In the genomic region with DNA sequence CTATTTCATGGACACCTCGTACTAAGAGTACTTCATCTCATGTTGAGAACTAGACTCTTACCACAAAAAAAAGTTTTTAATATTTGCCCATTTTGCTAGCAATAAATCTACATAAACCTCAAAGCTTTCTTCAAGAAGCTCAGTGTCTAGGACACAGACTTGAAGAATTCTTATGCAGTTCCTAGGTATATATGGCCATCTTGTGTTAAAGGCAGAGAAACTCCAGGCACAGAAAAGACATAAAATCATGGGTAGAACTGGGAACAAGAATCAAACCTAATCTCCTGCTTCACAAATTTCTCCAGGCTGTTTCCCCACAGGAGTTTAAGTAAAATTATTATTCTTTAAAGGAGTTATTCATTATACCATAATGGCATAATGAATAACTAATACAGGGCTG, we compare ENCODE assay signal across 14 cellular contexts. TPM values are rescaled to one million over a fixed set of nuclear protein-coding genes. Genes with fewer than 3 reads are reported as not detected.
DNase-seq lines count a peak whose midpoint lies in the region; ATAC-seq, FAIRE-seq and TF ChIP-seq lines count a peak whose summit lies in the region.
"Had no signal": no experiment of that assay in that cellular context is flagged by ENCODE, and none has a peak within 500 bp of the region (broad histone marks: within the 10 kb centered on the region; RNA-seq: fewer than 3 reads in every experiment).

No MANE protein-coding gene starts in this region.

- TF ChIP-seq POLR2A in NB4 (IDR thresholded peaks at IDR 0.05; ENCODE audit: extremely low read depth, insufficient read length): no peak
- no peak for TF ChIP-seq POLR2A in ovary (IDR thresholded peaks at IDR 0.05)

- DNase-seq in activated T-cell treated with anti-CD3 and anti-CD28 coated beads, Interleukin-2, amount 50 U/mL, for 4 hours: no peak
- no peak for DNase-seq in activated T-cell treated with anti-CD3 and anti-CD28 coated beads for 4 hours
- no peak for DNase-seq in NB4 (ENCODE audit: low read depth)
- DNase-seq in endodermal cell: no peak
- DNase-seq in stimulated activated naive B cell treated with anti-CD40 and anti-IgM and Interleukin-4, amounts not matched to agents 10 μg/mL and 1 μg/mL and 100 μg/mL, for 72 hours: no peak
- no peak for DNase-seq in D721Med (ENCODE audit: insufficient read length, low spot score)
- no peak for DNase-seq in ovary
- no peak for DNase-seq in SK-N-DZ (ENCODE audit: low spot score)
- DNase-seq: adrenal gland, colonic mucosa, DMS153, NCI-H146, NCI-H524 treated with DMSO at 0.1 percent for 48 hours had no signal

- H3K27ac ChIP-seq in endodermal cell (ENCODE audit: low read depth, low read length) (no peak overlapping the region), ovary (no peak overlapping the region)
- H3K27ac ChIP-seq: adrenal gland, colonic mucosa had no signal

- TF ChIP-seq CTCF in NB4 (IDR thresholded peaks at IDR 0.05; ENCODE audit: low read depth, low read length): no peak
- no peak for TF ChIP-seq CTCF in endodermal cell (conservative IDR thresholded peaks at IDR 0.05)
- TF ChIP-seq CTCF in D721Med (IDR thresholded peaks at IDR 0.05; ENCODE audit: insufficient read depth, missing control alignments): no peak
- no peak for TF ChIP-seq CTCF in ovary (IDR thresholded peaks at IDR 0.05)

- H3K4me1 ChIP-seq in endodermal cell (ENCODE audit: control insufficient read depth, insufficient read depth, low read length): peaks cover 3% of the 10 kb centered on the region
- H3K4me1 ChIP-seq in ovary (ENCODE audit: insufficient read depth): no peaks in the 10 kb centered on the region
- H3K4me1 ChIP-seq: colonic mucosa had no signal

- no peaks in the 10 kb centered on the region for H3K9me3 Mint-ChIP-seq in activated T-cell treated with anti-CD3 and anti-CD28 coated beads, Interleukin-2, amount 50 U/mL, for 4 hours
- no peaks in the 10 kb centered on the region for H3K9me3 Mint-ChIP-seq in endodermal cell
- no peaks in the 10 kb centered on the region for H3K9me3 Mint-ChIP-seq in stimulated activated naive B cell treated with anti-CD40 and anti-IgM and Interleukin-4, amounts not matched to agents 10 μg/mL and 1 μg/mL and 100 μg/mL, for 72 hours

- H3K9ac ChIP-seq in endodermal cell (ENCODE audit: extremely low read depth, low read length, poor library complexity, severe bottlenecking): no peak overlapping the region

- peak overlapping the region; percentile 37 for H3K4me3 Mint-ChIP-seq in activated T-cell treated with anti-CD3 and anti-CD28 coated beads, Interleukin-2, amount 50 U/mL, for 4 hours
- no peak overlapping the region for H3K4me3 Mint-ChIP-seq in endodermal cell
- peak overlapping the region; percentile 59 to 67 for H3K4me3 Mint-ChIP-seq in stimulated activated naive B cell treated with anti-CD40 and anti-IgM and Interleukin-4, amounts not matched to agents 10 μg/mL and 1 μg/mL and 100 μg/mL, for 72 hours

- peaks cover 55% of the 10 kb centered on the region for H3K36me3 Mint-ChIP-seq in activated T-cell treated with anti-CD3 and anti-CD28 coated beads, Interleukin-2, amount 50 U/mL, for 4 hours (ENCODE audit: insufficient read depth)
- peaks cover 56% of the 10 kb centered on the region for H3K36me3 Mint-ChIP-seq in endodermal cell (ENCODE audit: low read depth)
- H3K36me3 Mint-ChIP-seq in stimulated activated naive B cell treated with anti-CD40 and anti-IgM and Interleukin-4, amounts not matched to agents 10 μg/mL and 1 μg/mL and 100 μg/mL, for 72 hours: peaks cover 29 to 54% of the 10 kb centered on the region in 2 donors

- H3K27me3 ChIP-seq in endodermal cell (ENCODE audit: control insufficient read depth, insufficient read depth, low read length, poor library complexity, severe bottlenecking): no peaks in the 10 kb centered on the region
- H3K27me3 ChIP-seq in ovary: no peaks in the 10 kb centered on the region
- H3K27me3 ChIP-seq: adrenal gland, colonic mucosa had no signal

- 88 to 93% methylated on average over 1 of the region's 1 CpG for WGBS in endodermal cell (ENCODE audit: insufficient coverage in 1 of 2, insufficient read length in 1 of 2), 2 experiments
- WGBS in ovary, 3 donors: 81 to 94% (median 86%) methylated on average over 1 of the region's 1 CpG

- H3K9me3 ChIP-seq in endodermal cell (ENCODE audit: control insufficient read depth, low read length) (no peaks in the 10 kb centered on the region), ovary (no peaks in the 10 kb centered on the region)
- H3K9me3 ChIP-seq: adrenal gland, colonic mucosa had no signal

- no peak overlapping the region for H3K27ac Mint-ChIP-seq in endodermal cell
- peak overlapping the region; percentile 82 for H3K27ac Mint-ChIP-seq in stimulated activated naive B cell treated with anti-CD40 and anti-IgM and Interleukin-4, amounts not matched to agents 10 μg/mL and 1 μg/mL and 100 μg/mL, for 72 hours

- no peak for FAIRE-seq in D721Med (lab: Jason Lieb, UNC)
- FAIRE-seq: K562 had no signal

- peaks cover 42% of the 10 kb centered on the region for H3K4me1 Mint-ChIP-seq in activated T-cell treated with anti-CD3 and anti-CD28 coated beads, Interleukin-2, amount 50 U/mL, for 4 hours (ENCODE audit: low read depth)
- peaks cover 20% of the 10 kb centered on the region for H3K4me1 Mint-ChIP-seq in endodermal cell
- H3K4me1 Mint-ChIP-seq in stimulated activated naive B cell treated with anti-CD40 and anti-IgM and Interleukin-4, amounts not matched to agents 10 μg/mL and 1 μg/mL and 100 μg/mL, for 72 hours: peaks cover 39 to 54% of the 10 kb centered on the region in 2 donors

- H3K36me3 ChIP-seq in endodermal cell (ENCODE audit: control insufficient read depth, insufficient read depth, low read length) (peaks cover 73% of the 10 kb centered on the region), ovary (no peaks in the 10 kb centered on the region)
- H3K36me3 ChIP-seq: colonic mucosa had no signal

- H3K4me3 ChIP-seq in NB4 (ENCODE audit: low read depth, low read length) (peak overlapping the region; percentile 43), endodermal cell (ENCODE audit: low read length) (peak overlapping the region; percentile 48), ovary (no peak overlapping the region)
- H3K4me3 ChIP-seq: adrenal gland, colonic mucosa, K562 had no signal

- intact Hi-C loops in ovary (cut with DNase I): loop anchor here in 1 of 4 donors (10.0 kb wide), 1 partner anchor 121 kb away; a partner anchor contains a TSS

- TF ChIP-seq EP300 in ovary (IDR thresholded peaks at IDR 0.05): no peak

- no peak for ATAC-seq in activated T-cell treated with anti-CD3 and anti-CD28 coated beads, Interleukin-2, amount 50 U/mL, for 4 hours
- ATAC-seq in stimulated activated naive B cell treated with anti-CD40 and anti-IgM and Interleukin-4, amounts not matched to agents 10 μg/mL and 1 μg/mL and 100 μg/mL, for 72 hours (replicated peaks): no peak
- ATAC-seq: K562 had no signal

- no peaks in the 10 kb centered on the region for H3K27me3 Mint-ChIP-seq in activated T-cell treated with anti-CD3 and anti-CD28 coated beads, Interleukin-2, amount 50 U/mL, for 4 hours (ENCODE audit: low read depth)
- H3K27me3 Mint-ChIP-seq in endodermal cell (ENCODE audit: insufficient read depth): no peaks in the 10 kb centered on the region
- H3K27me3 Mint-ChIP-seq in stimulated activated naive B cell treated with anti-CD40 and anti-IgM and Interleukin-4, amounts not matched to agents 10 μg/mL and 1 μg/mL and 100 μg/mL, for 72 hours: no peaks in the 10 kb centered on the region

RNA-seq across cellular contexts. Expression of a gene that starts 4.4 kb away (rescaled TPM):
- total RNA-seq in activated T-cell treated with anti-CD3 and anti-CD28 coated beads, Interleukin-2, amount 50 U/mL, for 4 hours: 10 to 100 TPM; 40.4 to 47.0 (median 45.3) TPM
- 10 to 100 TPM; 39.5 to 45.5 TPM for total RNA-seq in endodermal cell
- polyA plus RNA-seq in endodermal cell (2013, experiment 1 of 2): 44.1 TPM
- 36.1 TPM for polyA plus RNA-seq in endodermal cell (2013, experiment 2 of 2)
- 10 to 100 TPM; 26.8 to 60.0 (median 29.4) TPM for total RNA-seq in ovary
- 10 to 100 TPM; 19.5 to 28.0 TPM for polyA plus RNA-seq in ovary
- polyA plus RNA-seq in SK-N-DZ (2014; cell fraction: cytosol; rRNA removed): 26.7 and 31.4 TPM in 2 replicates
- polyA plus RNA-seq in SK-N-DZ (2014; cell fraction: nucleus; rRNA removed): 62.4 and 67.7 TPM in 2 replicates

RNA-seq across cellular contexts. Expression of a gene that starts 4.7 kb away (rescaled TPM):
- total RNA-seq in activated T-cell treated with anti-CD3 and anti-CD28 coated beads, Interleukin-2, amount 50 U/mL, for 4 hours: 1 to 10 TPM; 8.7 to 9.7 (median 8.9) TPM
- total RNA-seq in endodermal cell (10 to 100 TPM; 36.0 to 46.6 TPM), ovary (10 to 100 TPM; 27.7 to 58.1 (median 46.7) TPM)
- polyA plus RNA-seq in endodermal cell (2013, experiment 1 of 2): 39.8 TPM
- polyA plus RNA-seq in endodermal cell (2013, experiment 2 of 2): 44.0 TPM
- polyA plus RNA-seq in ovary: 10 to 100 TPM; 20.8 to 32.6 TPM
- polyA plus RNA-seq in SK-N-DZ (2014; cell fraction: cytosol; rRNA removed): 13.9 and 17.5 TPM in 2 replicates
- polyA plus RNA-seq in SK-N-DZ (2014; cell fraction: nucleus; rRNA removed): 44.4 and 52.4 TPM in 2 replicates

RNA-seq across cellular contexts. Expression of a gene that starts 6.9 kb away (rescaled TPM):
- total RNA-seq in activated T-cell treated with anti-CD3 and anti-CD28 coated beads, Interleukin-2, amount 50 U/mL, for 4 hours: under 1 TPM; 0.21 to 0.65 (median 0.33) TPM
- total RNA-seq in endodermal cell (under 1 TPM; 0.33 to 0.73 TPM), ovary (1 to 10 TPM in 6 of 7 donors, under 1 TPM in 1; 0.94 to 8.4 (median 1.7) TPM)
- polyA plus RNA-seq in endodermal cell (2013, experiment 1 of 2): 1.4 TPM
- polyA plus RNA-seq in endodermal cell (2013, experiment 2 of 2): 0.70 TPM
- polyA plus RNA-seq in ovary: under 1 TPM; 0.53 to 0.67 TPM
- not detected in 2 replicates for polyA plus RNA-seq in SK-N-DZ (2014; cell fraction: cytosol; rRNA removed)
- 0.08 TPM in 1 of 2 replicates, not detected in the other for polyA plus RNA-seq in SK-N-DZ (2014; cell fraction: nucleus; rRNA removed)
